18 cellular contexts compared by ENCODE assay signal in genomic region chr11:94459576-94459975, GRCh38.
DNase-seq lines count a peak whose midpoint lies in the region; ATAC-seq lines count a peak whose summit lies in the region.
"Had no signal": no experiment of that assay in that cellular context is flagged by ENCODE, and none has a peak within 500 bp of the region (broad histone marks: within the 10 kb centered on the region; RNA-seq: fewer than 3 reads in every experiment).

No MANE protein-coding gene starts in this region.

- DNase-seq in activated CD4-positive, alpha-beta T cell treated with anti-CD3 and anti-CD28 coated beads for 4 hours: no peak
- DNase-seq in CD1c-positive myeloid dendritic cell (ENCODE audit: extremely low spot score) (no peak), NCI-H1694 (lab: John Stamatoyannopoulos, UW) (no peak), NCI-H69 (lab: John Stamatoyannopoulos, UW) (no peak)
- DNase-seq: BE2C; CD8-positive, alpha-beta T cell; COR-L47; DMS153; DMS79 treated with DMSO at 0.1 percent for 48 hours; EL; GM23248; Karpas-422 had no signal

- peak; percentile 62 for ATAC-seq in GM19395 (IDR thresholded peaks at IDR 0.05; ENCODE audit: unreplicated experiment)
- peak; percentile 78 for ATAC-seq in HG02884 (IDR thresholded peaks at IDR 0.05; ENCODE audit: unreplicated experiment)
- peak; percentile 64 for ATAC-seq in HG03442 (IDR thresholded peaks at IDR 0.05; ENCODE audit: unreplicated experiment)
- ATAC-seq: A549; CD8-positive, alpha-beta T cell; HCT116; K562 had no signal
